ENCODE assay signal across 8 cellular contexts in the genomic region with DNA sequence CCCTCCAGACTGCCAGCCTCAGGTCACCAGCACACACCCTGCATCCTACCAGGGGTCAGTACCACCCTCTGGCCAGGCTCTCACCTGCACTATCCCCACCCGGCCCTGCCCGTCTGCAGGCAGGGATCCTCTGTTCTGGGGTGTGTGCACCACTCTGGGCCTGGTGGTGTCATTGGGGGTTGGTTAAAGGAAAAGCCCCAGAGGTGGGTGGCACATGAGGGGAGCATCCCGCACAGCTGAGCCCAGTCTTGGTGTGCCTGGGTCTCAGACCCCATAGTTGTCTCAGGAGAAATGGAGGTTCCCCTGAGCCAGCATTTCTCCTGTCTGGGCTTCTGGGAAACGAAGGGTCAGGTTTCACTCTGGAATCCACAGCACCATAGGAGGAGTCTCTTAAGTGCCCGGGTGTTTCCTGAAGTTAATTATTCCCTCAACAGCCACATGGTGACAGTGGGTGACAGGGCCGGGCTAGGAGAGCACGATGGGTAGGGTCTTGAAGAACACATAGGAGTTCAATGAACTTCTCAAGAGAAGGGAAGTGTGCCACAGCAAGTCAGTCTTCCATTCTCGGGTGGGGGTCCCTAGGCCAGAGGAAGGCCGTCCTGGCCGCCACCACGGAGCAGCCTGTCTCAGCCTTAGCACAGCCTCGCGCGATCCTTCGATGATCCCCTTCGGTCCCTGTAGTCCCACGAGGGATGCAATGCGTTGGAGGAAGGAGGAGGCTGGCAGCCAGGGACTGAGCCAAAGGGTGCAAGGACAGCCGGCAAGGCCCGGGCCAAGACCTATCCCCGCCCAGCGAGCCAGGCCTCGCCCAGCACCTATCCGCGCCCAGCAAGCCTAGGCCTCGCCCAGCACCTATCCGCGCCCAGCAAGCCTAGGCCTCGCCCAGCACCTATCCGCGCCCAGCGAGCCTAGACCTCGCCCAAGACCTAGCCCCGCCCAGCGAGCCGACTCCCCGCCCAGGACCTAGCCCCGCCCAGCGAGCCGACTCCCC. TPM values are rescaled to one million over a fixed set of nuclear protein-coding genes. Genes with fewer than 3 reads are reported as not detected.
DNase-seq lines count a peak whose midpoint lies in the region; ATAC-seq, FAIRE-seq and TF ChIP-seq lines count a peak whose summit lies in the region.

No MANE protein-coding gene starts in this region.

- peaks cover 22 to 34% (median 33%) of the 10 kb centered on the region in 3 donors for H3K4me1 Mint-ChIP-seq in naive B cell

- peak overlapping the region in 3 of 6 donors; percentile 56 to 91 (median 83) for H3K27ac Mint-ChIP-seq in naive B cell

- TF ChIP-seq EP300 in esophagus muscularis mucosa (IDR thresholded peaks at IDR 0.05) = no peak

- DNase-seq in Ammon's horn (ENCODE audit: low spot score) (peak; percentile 68), H54 (ENCODE audit: insufficient read length, low spot score) (peak; percentile 70), NOMO-1 (lab: John Stamatoyannopoulos, UW; ENCODE audit: unreplicated experiment in 2 of 2) (peak; percentile 36 to 45), activated T-cell treated with anti-CD3 and anti-CD28 coated beads for 24 hours (ENCODE audit: low read depth) (peak; percentile 61), esophagus muscularis mucosa (ENCODE audit: extremely low spot score) (no peak), naive B cell (peak; percentile 58)
- peak; percentile 30 to 68 for DNase-seq in stimulated activated CD8-positive, alpha-beta memory T cell treated with anti-CD3 and anti-CD28 coated beads, Interleukin-7, amount 100 ng/mL, for 48 hours (ENCODE audit: extremely low read depth in 1 of 2, low read depth in 1 of 2)

- WGBS in esophagus muscularis mucosa = 27% methylated on average over 8 of the region's 40 CpGs

- peaks cover 30 to 49% (median 38%) of the 10 kb centered on the region in 4 donors for H3K36me3 ChIP-seq in esophagus muscularis mucosa

- H3K9me3 ChIP-seq in esophagus muscularis mucosa = no peaks in the 10 kb centered on the region

- H3K4me3 Mint-ChIP-seq in naive B cell = peak overlapping the region in 6 of 8 donors; percentile 25 to 77 (median 54)

- H3K27me3 ChIP-seq in esophagus muscularis mucosa = no peaks in the 10 kb centered on the region

- H3K27ac ChIP-seq in esophagus muscularis mucosa (replicated peaks in 1 of 4) = peak overlapping the region; percentile 71 to 85 (median 78)

- TF ChIP-seq CTCF in esophagus muscularis mucosa (IDR thresholded peaks at IDR 0.05) = no peak

- ATAC-seq in naive B cell (ENCODE audit: low read depth in 2 of 2) (peak in 1 of 2 donors; percentile 19), GM21447 (IDR thresholded peaks at IDR 0.05; ENCODE audit: unreplicated experiment) (no peak)

- peaks cover 4 to 10% of the 10 kb centered on the region in 2 donors for H3K36me3 Mint-ChIP-seq in naive B cell

- TF ChIP-seq POLR2A in H54 (IDR thresholded peaks at IDR 0.05; ENCODE audit: low read depth, low read length) (no peak), esophagus muscularis mucosa (IDR thresholded peaks at IDR 0.05; ENCODE audit: low read depth) (no peak)

- no peaks in the 10 kb centered on the region for H3K9me3 Mint-ChIP-seq in naive B cell

- intact Hi-C loops in esophagus muscularis mucosa (cut with DNase I) = loop anchor here (5.0 to 10.0 kb wide), 2 partner anchors 38 to 350 kb away; partner anchors contain the start of genes HDLBP, ING5 and SEPTIN2

- H3K27me3 Mint-ChIP-seq in naive B cell = no peaks in the 10 kb centered on the region

- peak overlapping the region; percentile 32 to 46 (median 42) for H3K4me3 ChIP-seq in esophagus muscularis mucosa

- peaks cover 22 to 38% (median 31%) of the 10 kb centered on the region in 4 donors for H3K4me1 ChIP-seq in esophagus muscularis mucosa

- FAIRE-seq in H54 (lab: Jason Lieb, UNC) = no peak

RNA-seq across cellular contexts. Expression of gene FARP2, which starts 1.1 kb away (rescaled TPM):
- 10 to 100 TPM; 26.8 to 37.9 (median 30.2) TPM for total RNA-seq in esophagus muscularis mucosa
- polyA plus RNA-seq in naive B cell (ENCODE audit: low read depth in 6 of 6) = 10 to 100 TPM; 24.4 to 35.6 (median 29.5) TPM

RNA-seq across cellular contexts. Expression of gene SEPTIN2, which starts 39.2 kb away (rescaled TPM):
- total RNA-seq in esophagus muscularis mucosa = 100 to 1,000 TPM; 272 to 335 (median 284) TPM
- 100 to 1,000 TPM in 5 of 6 donors, 10 to 100 TPM in 1; 91.6 to 177 (median 125) TPM for polyA plus RNA-seq in naive B cell (ENCODE audit: low read depth in 6 of 6)

RNA-seq across cellular contexts. Expression of gene HDLBP, which starts 39.5 kb away (rescaled TPM):
- total RNA-seq in esophagus muscularis mucosa = 100 to 1,000 TPM; 263 to 479 (median 304) TPM
- polyA plus RNA-seq in naive B cell (ENCODE audit: low read depth in 6 of 6) = 10 to 100 TPM in 5 of 6 donors, 1 to 10 TPM in 1; 10.0 to 54.7 (median 28.7) TPM
